In the genomic region with DNA sequence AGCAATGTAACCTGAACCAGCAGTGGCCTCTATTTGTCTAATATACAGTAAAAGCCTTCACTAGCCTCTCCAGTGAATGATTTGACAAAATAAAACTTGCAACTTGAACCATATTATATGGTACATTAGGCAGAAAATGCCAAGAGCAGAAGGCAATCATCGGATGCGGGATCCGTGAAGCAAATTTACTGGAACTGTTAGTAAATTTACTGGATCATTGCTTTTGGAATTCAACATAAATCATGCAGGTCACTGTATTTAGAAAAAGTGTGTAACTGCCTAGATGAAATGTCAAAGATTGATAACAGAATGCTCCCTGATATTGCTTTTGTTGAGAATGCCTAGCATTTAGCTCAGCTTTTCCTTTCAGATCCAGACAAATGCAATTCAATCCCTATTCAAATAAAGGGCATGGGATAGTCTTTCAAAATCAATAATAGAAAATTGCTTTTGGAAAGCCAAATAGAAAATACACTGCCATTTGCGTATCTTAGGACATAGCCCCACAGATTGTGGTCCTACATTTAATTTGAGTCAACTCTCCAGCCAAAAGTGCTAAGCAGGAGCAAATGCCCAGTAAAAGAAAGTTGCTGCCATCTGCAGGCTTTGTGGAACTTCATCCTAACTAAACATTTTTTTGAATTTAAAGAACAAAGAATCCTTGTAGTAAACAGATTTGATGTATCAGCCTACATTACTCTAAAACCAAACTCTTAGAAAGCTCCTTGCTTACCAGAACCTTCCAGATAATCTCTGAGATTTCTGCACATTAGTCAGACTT, we compare ENCODE assay signal across 8 cellular contexts.
DNase-seq lines count a peak whose midpoint lies in the region; ATAC-seq, FAIRE-seq and TF ChIP-seq lines count a peak whose summit lies in the region.

No MANE protein-coding gene starts in this region.

- H3K4me3 ChIP-seq in ascending aorta: no peak overlapping the region
- H3K4me3 ChIP-seq in pancreas: no peak overlapping the region

- peaks cover 0 to 2% of the 10 kb centered on the region in 2 donors for H3K4me1 ChIP-seq in ascending aorta
- H3K4me1 ChIP-seq in pancreas: no peaks in the 10 kb centered on the region

- in situ Hi-C loops in Caki2 (cut with HindIII; ENCODE audit: low pct_unique_long_range_greater_than_20kb, low sequenced_read_pairs): no loop called here

- H3K27me3 ChIP-seq in ascending aorta (no peaks in the 10 kb centered on the region), pancreas (no peaks in the 10 kb centered on the region)

- no peak for ATAC-seq in GM21825 (IDR thresholded peaks at IDR 0.05; ENCODE audit: unreplicated experiment)
- no peak for ATAC-seq in pancreas
- no peak for ATAC-seq in GM19467 (IDR thresholded peaks at IDR 0.05; ENCODE audit: unreplicated experiment)

- no peaks in the 10 kb centered on the region for H3K9me3 ChIP-seq in ascending aorta
- H3K9me3 ChIP-seq in pancreas: no peaks in the 10 kb centered on the region

- H3K36me3 ChIP-seq in ascending aorta (no peaks in the 10 kb centered on the region), pancreas (no peaks in the 10 kb centered on the region)

- 73 to 75% methylated on average over 4 of the region's 4 CpGs for WGBS in pancreas, 2 donors

- DNase-seq in Caki2 (ENCODE audit: low read depth) (peak; percentile 18), ascending aorta (ENCODE audit: low spot score in 2 of 2) (no peak), kidney glomerular epithelial cell (lab: John Stamatoyannopoulos, UW) (peak; percentile 43), pancreas (no peak), HUDEP-2 (lab: John Stamatoyannopoulos, UW; ENCODE audit: unreplicated experiment in 76 of 76) (no peak)

- TF ChIP-seq CTCF in LNCAP (IDR thresholded peaks at IDR 0.05) (peak; percentile 41; the same call in 1 of the 2 replicates), ascending aorta (IDR thresholded peaks at IDR 0.05) (peak in 2 of 3 experiments; percentile 7 to 41), pancreas (IDR thresholded peaks at IDR 0.05) (no peak)

- H3K27ac ChIP-seq in ascending aorta (no peak overlapping the region), pancreas (no peak overlapping the region)

- FAIRE-seq in pancreas (lab: Jason Lieb, UNC): no peak

- intact Hi-C loops in ascending aorta (cut with DNase I) (no loop called here), pancreas (cut with DNase I) (no loop called here)

Comparison
In these comparisons a context has a peak if more than half of its experiments do, and no peak if none do; other contexts are left out.
1. DNase-seq: peak in Caki2 (single experiment) and kidney glomerular epithelial cell (single experiment); none in ascending aorta (0 of 2), pancreas (0 of 6) and HUDEP-2 (0 of 76).
2. CTCF ChIP-seq: peak in LNCAP (single experiment) and ascending aorta (2 of 3); none in pancreas (0 of 4).